3 cellular contexts compared by ENCODE assay signal in the genomic region with DNA sequence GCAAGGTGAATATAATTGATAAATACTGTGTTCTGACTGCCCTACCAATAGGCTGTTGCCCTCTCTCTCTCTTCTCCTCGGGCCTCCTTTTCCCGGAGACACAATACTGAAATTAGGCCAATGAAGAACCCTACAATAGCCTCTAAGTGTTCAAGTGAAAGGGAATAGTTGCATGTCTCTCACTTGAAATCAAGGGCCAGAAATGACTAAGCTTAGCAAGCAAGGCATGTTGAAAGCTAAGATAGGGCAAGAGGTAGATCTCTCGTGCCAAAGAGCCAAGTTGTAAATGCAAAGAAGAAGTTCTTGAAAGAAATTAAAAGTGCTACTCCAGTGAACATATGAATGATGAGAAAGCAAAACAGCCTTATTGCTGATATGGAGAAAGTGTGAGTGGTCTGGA.
TF ChIP-seq lines count a peak whose summit lies in the region.

No MANE protein-coding gene starts in this region.

TF ChIP-seq in GM12878, 131 proteins besides CTCF, POLR2A, EP300 and RAD21:
- TF ChIP-seq JUNB (IDR thresholded peaks at IDR 0.05), result 0 out of 2 replicates have a peak, but pooled peaks have one; percentile 31
- TF ChIP-seq SMAD1 (IDR thresholded peaks at IDR 0.05; ENCODE audit: low read depth, partially characterized antibody), result no peak
- no peak for TF ChIP-seq NBN (IDR thresholded peaks at IDR 0.05)
- TF ChIP-seq, protein P1, sequence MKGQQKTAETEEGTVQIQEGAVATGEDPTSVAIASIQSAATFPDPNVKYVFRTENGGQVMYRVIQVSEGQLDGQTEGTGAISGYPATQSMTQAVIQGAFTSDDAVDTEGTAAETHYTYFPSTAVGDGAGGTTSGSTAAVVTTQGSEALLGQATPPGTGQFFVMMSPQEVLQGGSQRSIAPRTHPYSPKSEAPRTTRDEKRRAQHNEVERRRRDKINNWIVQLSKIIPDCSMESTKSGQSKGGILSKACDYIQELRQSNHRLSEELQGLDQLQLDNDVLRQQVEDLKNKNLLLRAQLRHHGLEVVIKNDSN (IDR thresholded peaks at IDR 0.05; ENCODE audit: borderline replicate concordance, extremely low read length, insufficient read depth, low read depth, low read length), result no peak
- TF ChIP-seq, protein P2, sequence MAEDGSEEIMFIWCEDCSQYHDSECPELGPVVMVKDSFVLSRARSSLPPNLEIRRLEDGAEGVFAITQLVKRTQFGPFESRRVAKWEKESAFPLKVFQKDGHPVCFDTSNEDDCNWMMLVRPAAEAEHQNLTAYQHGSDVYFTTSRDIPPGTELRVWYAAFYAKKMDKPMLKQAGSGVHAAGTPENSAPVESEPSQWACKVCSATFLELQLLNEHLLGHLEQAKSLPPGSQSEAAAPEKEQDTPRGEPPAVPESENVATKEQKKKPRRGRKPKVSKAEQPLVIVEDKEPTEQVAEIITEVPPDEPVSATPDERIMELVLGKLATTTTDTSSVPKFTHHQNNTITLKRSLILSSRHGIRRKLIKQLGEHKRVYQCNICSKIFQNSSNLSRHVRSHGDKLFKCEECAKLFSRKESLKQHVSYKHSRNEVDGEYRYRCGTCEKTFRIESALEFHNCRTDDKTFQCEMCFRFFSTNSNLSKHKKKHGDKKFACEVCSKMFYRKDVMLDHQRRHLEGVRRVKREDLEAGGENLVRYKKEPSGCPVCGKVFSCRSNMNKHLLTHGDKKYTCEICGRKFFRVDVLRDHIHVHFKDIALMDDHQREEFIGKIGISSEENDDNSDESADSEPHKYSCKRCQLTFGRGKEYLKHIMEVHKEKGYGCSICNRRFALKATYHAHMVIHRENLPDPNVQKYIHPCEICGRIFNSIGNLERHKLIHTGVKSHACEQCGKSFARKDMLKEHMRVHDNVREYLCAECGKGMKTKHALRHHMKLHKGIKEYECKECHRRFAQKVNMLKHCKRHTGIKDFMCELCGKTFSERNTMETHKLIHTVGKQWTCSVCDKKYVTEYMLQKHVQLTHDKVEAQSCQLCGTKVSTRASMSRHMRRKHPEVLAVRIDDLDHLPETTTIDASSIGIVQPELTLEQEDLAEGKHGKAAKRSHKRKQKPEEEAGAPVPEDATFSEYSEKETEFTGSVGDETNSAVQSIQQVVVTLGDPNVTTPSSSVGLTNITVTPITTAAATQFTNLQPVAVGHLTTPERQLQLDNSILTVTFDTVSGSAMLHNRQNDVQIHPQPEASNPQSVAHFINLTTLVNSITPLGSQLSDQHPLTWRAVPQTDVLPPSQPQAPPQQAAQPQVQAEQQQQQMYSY (CRISPR knock-in tag; IDR thresholded peaks at IDR 0.05), result no peak

TF ChIP-seq in HEK293T, 16 proteins besides CTCF, POLR2A, EP300 and RAD21:
- TF ChIP-seq FOXM1 (IDR thresholded peaks at IDR 0.05; ENCODE audit: borderline replicate concordance), result no peak
- no peak for TF ChIP-seq TARDBP (IDR thresholded peaks at IDR 0.05)
- TF ChIP-seq CTBP1 (IDR thresholded peaks at IDR 0.05; ENCODE audit: borderline replicate concordance), result no peak
- TF ChIP-seq LEF1 (IDR thresholded peaks at IDR 0.05; ENCODE audit: borderline replicate concordance), result no peak
- no peak for TF ChIP-seq SUZ12 (IDR thresholded peaks at IDR 0.05)
- TF ChIP-seq FOXK2 (IDR thresholded peaks at IDR 0.05), result no peak
- TF ChIP-seq NFRKB (IDR thresholded peaks at IDR 0.05), result no peak
- TF ChIP-seq, protein P3, sequence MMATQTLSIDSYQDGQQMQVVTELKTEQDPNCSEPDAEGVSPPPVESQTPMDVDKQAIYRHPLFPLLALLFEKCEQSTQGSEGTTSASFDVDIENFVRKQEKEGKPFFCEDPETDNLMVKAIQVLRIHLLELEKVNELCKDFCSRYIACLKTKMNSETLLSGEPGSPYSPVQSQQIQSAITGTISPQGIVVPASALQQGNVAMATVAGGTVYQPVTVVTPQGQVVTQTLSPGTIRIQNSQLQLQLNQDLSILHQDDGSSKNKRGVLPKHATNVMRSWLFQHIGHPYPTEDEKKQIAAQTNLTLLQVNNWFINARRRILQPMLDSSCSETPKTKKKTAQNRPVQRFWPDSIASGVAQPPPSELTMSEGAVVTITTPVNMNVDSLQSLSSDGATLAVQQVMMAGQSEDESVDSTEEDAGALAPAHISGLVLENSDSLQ (IDR thresholded peaks at IDR 0.05), result no peak
- TF ChIP-seq ZNF384 (IDR thresholded peaks at IDR 0.05), result no peak
- TF ChIP-seq ARNT (IDR thresholded peaks at IDR 0.05), result no peak
- no peak for TF ChIP-seq L3MBTL2 (conservative IDR thresholded peaks at IDR 0.05)
- TF ChIP-seq FOXA1 (IDR thresholded peaks at IDR 0.05), result no peak
TF ChIP-seq in HEK293T: peak in this region for 0.

TF ChIP-seq in HepG2, 621 proteins besides CTCF, POLR2A, EP300 and RAD21:
- TF ChIP-seq ATF7-NPFF (CRISPR knock-in tag; IDR thresholded peaks at IDR 0.05; ENCODE audit: low read depth) (no peak), MBNL3 (CRISPR knock-in tag; conservative IDR thresholded peaks at IDR 0.05) (no peak), NFRKB (IDR thresholded peaks at IDR 0.05) (no peak), ZBTB8A (CRISPR knock-in tag; IDR thresholded peaks at IDR 0.05; ENCODE audit: borderline replicate concordance, low read depth) (no peak), ZSCAN29 (CRISPR knock-in tag; conservative IDR thresholded peaks at IDR 0.05) (no peak), NR1H2 (CRISPR knock-in tag; IDR thresholded peaks at IDR 0.05; ENCODE audit: borderline replicate concordance, low read depth) (no peak), REXO4 (CRISPR knock-in tag; IDR thresholded peaks at IDR 0.05; ENCODE audit: borderline replicate concordance) (no peak), ZNF282 (IDR thresholded peaks at IDR 0.05; ENCODE audit: partially characterized antibody) (no peak), GZF1 (CRISPR knock-in tag; IDR thresholded peaks at IDR 0.05) (no peak), PCBP1 (IDR thresholded peaks at IDR 0.05; ENCODE audit: borderline replicate concordance, low read depth, low read length) (no peak), HDAC6 (IDR thresholded peaks at IDR 0.05; ENCODE audit: low read depth, low read length) (no peak), SMAD3 (CRISPR knock-in tag; IDR thresholded peaks at IDR 0.05) (no peak), ZNF605 (CRISPR knock-in tag; IDR thresholded peaks at IDR 0.05) (no peak), CBX2 (IDR thresholded peaks at IDR 0.05; ENCODE audit: low read depth, low read length) (no peak), CBX2 (CRISPR knock-in tag; IDR thresholded peaks at IDR 0.05; ENCODE audit: low read depth) (no peak), PHF8 (CRISPR knock-in tag; IDR thresholded peaks at IDR 0.05) (no peak)
- TF ChIP-seq, protein P4, sequence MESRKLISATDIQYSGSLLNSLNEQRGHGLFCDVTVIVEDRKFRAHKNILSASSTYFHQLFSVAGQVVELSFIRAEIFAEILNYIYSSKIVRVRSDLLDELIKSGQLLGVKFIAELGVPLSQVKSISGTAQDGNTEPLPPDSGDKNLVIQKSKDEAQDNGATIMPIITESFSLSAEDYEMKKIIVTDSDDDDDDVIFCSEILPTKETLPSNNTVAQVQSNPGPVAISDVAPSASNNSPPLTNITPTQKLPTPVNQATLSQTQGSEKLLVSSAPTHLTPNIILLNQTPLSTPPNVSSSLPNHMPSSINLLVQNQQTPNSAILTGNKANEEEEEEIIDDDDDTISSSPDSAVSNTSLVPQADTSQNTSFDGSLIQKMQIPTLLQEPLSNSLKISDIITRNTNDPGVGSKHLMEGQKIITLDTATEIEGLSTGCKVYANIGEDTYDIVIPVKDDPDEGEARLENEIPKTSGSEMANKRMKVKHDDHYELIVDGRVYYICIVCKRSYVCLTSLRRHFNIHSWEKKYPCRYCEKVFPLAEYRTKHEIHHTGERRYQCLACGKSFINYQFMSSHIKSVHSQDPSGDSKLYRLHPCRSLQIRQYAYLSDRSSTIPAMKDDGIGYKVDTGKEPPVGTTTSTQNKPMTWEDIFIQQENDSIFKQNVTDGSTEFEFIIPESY (CRISPR knock-in tag; IDR thresholded peaks at IDR 0.05), result no peak
- TF ChIP-seq, protein P5, sequence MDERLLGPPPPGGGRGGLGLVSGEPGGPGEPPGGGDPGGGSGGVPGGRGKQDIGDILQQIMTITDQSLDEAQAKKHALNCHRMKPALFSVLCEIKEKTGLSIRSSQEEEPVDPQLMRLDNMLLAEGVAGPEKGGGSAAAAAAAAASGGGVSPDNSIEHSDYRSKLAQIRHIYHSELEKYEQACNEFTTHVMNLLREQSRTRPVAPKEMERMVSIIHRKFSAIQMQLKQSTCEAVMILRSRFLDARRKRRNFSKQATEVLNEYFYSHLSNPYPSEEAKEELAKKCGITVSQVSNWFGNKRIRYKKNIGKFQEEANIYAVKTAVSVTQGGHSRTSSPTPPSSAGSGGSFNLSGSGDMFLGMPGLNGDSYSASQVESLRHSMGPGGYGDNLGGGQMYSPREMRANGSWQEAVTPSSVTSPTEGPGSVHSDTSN (CRISPR knock-in tag; IDR thresholded peaks at IDR 0.05), result no peak
- TF ChIP-seq, protein P6, sequence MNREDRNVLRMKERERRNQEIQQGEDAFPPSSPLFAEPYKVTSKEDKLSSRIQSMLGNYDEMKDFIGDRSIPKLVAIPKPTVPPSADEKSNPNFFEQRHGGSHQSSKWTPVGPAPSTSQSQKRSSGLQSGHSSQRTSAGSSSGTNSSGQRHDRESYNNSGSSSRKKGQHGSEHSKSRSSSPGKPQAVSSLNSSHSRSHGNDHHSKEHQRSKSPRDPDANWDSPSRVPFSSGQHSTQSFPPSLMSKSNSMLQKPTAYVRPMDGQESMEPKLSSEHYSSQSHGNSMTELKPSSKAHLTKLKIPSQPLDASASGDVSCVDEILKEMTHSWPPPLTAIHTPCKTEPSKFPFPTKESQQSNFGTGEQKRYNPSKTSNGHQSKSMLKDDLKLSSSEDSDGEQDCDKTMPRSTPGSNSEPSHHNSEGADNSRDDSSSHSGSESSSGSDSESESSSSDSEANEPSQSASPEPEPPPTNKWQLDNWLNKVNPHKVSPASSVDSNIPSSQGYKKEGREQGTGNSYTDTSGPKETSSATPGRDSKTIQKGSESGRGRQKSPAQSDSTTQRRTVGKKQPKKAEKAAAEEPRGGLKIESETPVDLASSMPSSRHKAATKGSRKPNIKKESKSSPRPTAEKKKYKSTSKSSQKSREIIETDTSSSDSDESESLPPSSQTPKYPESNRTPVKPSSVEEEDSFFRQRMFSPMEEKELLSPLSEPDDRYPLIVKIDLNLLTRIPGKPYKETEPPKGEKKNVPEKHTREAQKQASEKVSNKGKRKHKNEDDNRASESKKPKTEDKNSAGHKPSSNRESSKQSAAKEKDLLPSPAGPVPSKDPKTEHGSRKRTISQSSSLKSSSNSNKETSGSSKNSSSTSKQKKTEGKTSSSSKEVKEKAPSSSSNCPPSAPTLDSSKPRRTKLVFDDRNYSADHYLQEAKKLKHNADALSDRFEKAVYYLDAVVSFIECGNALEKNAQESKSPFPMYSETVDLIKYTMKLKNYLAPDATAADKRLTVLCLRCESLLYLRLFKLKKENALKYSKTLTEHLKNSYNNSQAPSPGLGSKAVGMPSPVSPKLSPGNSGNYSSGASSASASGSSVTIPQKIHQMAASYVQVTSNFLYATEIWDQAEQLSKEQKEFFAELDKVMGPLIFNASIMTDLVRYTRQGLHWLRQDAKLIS (CRISPR knock-in tag; IDR thresholded peaks at IDR 0.05), result no peak
TF ChIP-seq in HepG2: peak in this region for 0.
